ENCODE assay signal across 1 cellular context in genomic region chr11:4146765-4147098, GRCh38.
TF ChIP-seq lines count a peak whose summit lies in the region.

No MANE protein-coding gene starts in this region.

TF ChIP-seq in GM23338, 12 proteins besides CTCF, POLR2A, EP300 and RAD21 (continued from another document):
- TF ChIP-seq ZNF462 (CRISPR knock-in tag; IDR thresholded peaks at IDR 0.05), result no peak
- no peak for TF ChIP-seq JUNB (IDR thresholded peaks at IDR 0.05; ENCODE audit: unreplicated experiment)
- TF ChIP-seq EZH2 (IDR thresholded peaks at IDR 0.05; ENCODE audit: low read depth, unreplicated experiment), result no peak
- TF ChIP-seq NANOG (IDR thresholded peaks at IDR 0.05; ENCODE audit: borderline replicate concordance), result no peak
